9 cellular contexts compared by ENCODE assay signal in the genomic region with DNA sequence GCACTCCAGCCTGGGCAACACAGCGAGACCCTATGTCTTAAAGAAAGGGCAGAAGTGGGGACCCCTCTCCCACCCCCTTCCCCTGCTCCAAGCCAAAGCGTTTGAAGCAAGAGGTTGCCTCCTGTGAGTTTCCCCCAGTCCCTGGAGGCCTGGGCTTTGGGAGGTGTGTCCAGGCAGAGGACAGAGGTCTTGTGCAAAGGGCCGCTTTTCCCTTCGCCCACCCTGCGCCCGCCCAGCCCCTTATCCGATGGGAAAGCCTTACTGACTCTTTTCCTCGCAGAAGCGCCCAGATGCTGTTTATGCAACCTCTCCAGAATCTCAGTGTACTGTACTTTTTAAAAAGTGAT. TPM values are rescaled to one million over a fixed set of nuclear protein-coding genes. Genes with fewer than 3 reads are reported as not detected.
DNase-seq lines count a peak whose midpoint lies in the region; ATAC-seq and TF ChIP-seq lines count a peak whose summit lies in the region.
"Had no signal": no experiment of that assay in that cellular context is flagged by ENCODE, and none has a peak within 500 bp of the region (broad histone marks: within the 10 kb centered on the region; RNA-seq: fewer than 3 reads in every experiment).

No MANE protein-coding gene starts in this region.

- H3K36me3 ChIP-seq in GM06990 (ENCODE audit: control insufficient read depth, insufficient read depth, low read length), result no peaks in the 10 kb centered on the region
- H3K36me3 ChIP-seq in SK-N-MC (ENCODE audit: insufficient read depth, low read length), result no peaks in the 10 kb centered on the region; the same call in 1 of the 2 replicates
- peaks cover 0 to 6% (median 0%) of the 10 kb centered on the region in 4 donors for H3K36me3 ChIP-seq in sigmoid colon

- H3K4me1 ChIP-seq in sigmoid colon, result peaks cover 0 to 25% (median 16%) of the 10 kb centered on the region in 4 donors

- peak overlapping the region; percentile 43 for H3K4me3 ChIP-seq in GM06990 (replicated peaks; ENCODE audit: low read depth, low read length)
- H3K4me3 ChIP-seq in SK-N-MC, result peak overlapping the region; percentile 49; the same call in 1 of the 2 replicates
- H3K4me3 ChIP-seq in fibroblast of pulmonary artery (replicated peaks; ENCODE audit: low read depth, low read length), result peak overlapping the region; percentile 28
- H3K4me3 ChIP-seq in sigmoid colon, result peak overlapping the region in 3 of 4 donors; percentile 46 to 57 (median 57)

- no peak for TF ChIP-seq POLR2A in sigmoid colon (IDR thresholded peaks at IDR 0.05)
- TF ChIP-seq POLR2A in GM18505 (IDR thresholded peaks at IDR 0.05; ENCODE audit: borderline replicate concordance, extremely low read depth, insufficient read depth, insufficient read length), result no peak

- H3K27ac ChIP-seq in SK-N-MC (no peak overlapping the region; the same call in 1 of the 2 replicates), sigmoid colon (peak overlapping the region; percentile 78 to 84 (median 82))

- TF ChIP-seq CTCF in GM06990 (IDR thresholded peaks at IDR 0.05; ENCODE audit: insufficient read depth, low read length, poor library complexity, severe bottlenecking) (no peak), fibroblast of pulmonary artery (IDR thresholded peaks at IDR 0.05; ENCODE audit: low read length, missing control alignments) (no peak), sigmoid colon (IDR thresholded peaks at IDR 0.05) (no peak)

- ATAC-seq in GM18505 (IDR thresholded peaks at IDR 0.05; ENCODE audit: unreplicated experiment) (no peak), HG03439 (IDR thresholded peaks at IDR 0.05; ENCODE audit: unreplicated experiment) (no peak)

- no peak overlapping the region for H3K9ac ChIP-seq in SK-N-MC (ENCODE audit: insufficient read length)

- intact Hi-C loops in sigmoid colon (cut with DNase I), result loop anchor here (2.0 kb wide), 1 partner anchor 52 kb away; no protein-coding TSS in a partner anchor

- no peak for TF ChIP-seq EP300 in sigmoid colon (IDR thresholded peaks at IDR 0.05)

- H3K27me3 ChIP-seq in GM06990 (replicated peaks; ENCODE audit: control insufficient read depth, insufficient read depth, low read length) (no peaks in the 10 kb centered on the region), sigmoid colon (no peaks in the 10 kb centered on the region)

- DNase-seq in GM06990 (ENCODE audit: extremely low read depth, insufficient read length) (no peak), SK-N-MC (ENCODE audit: low read depth, low spot score) (no peak), fibroblast of pulmonary artery (ENCODE audit: low read depth) (no peak), sigmoid colon (no peak), HT-29 (ENCODE audit: low spot score) (no peak)
- DNase-seq in activated CD4-positive, alpha-beta T cell treated with anti-CD3 and anti-CD28 coated beads, Interleukin-2, amount 50 U/mL, for 48 hours, result no peak
- DNase-seq: NCI-H774 had no signal

- no peaks in the 10 kb centered on the region for H3K9me3 ChIP-seq in SK-N-MC (ENCODE audit: low read depth, low read length)
- H3K9me3 ChIP-seq in sigmoid colon, result no peaks in the 10 kb centered on the region

- 23 to 65% methylated on average over 9 of the region's 9 CpGs for WGBS in sigmoid colon, 2 donors

RNA-seq across cellular contexts. Expression of gene GTF2I, which starts 50.6 kb away (rescaled TPM):
- 100 to 1,000 TPM; 113 to 181 (median 142) TPM for total RNA-seq in sigmoid colon
- 10 to 100 TPM in 2 of 3 donors, 1 to 10 TPM in 1; 9.6 to 40.0 (median 26.4) TPM for polyA plus RNA-seq in sigmoid colon
- total RNA-seq in HT-29 (2014; rRNA removed; shearing (Covaris generic)), result 219 and 240 TPM in 2 replicates
